In the genomic region with DNA sequence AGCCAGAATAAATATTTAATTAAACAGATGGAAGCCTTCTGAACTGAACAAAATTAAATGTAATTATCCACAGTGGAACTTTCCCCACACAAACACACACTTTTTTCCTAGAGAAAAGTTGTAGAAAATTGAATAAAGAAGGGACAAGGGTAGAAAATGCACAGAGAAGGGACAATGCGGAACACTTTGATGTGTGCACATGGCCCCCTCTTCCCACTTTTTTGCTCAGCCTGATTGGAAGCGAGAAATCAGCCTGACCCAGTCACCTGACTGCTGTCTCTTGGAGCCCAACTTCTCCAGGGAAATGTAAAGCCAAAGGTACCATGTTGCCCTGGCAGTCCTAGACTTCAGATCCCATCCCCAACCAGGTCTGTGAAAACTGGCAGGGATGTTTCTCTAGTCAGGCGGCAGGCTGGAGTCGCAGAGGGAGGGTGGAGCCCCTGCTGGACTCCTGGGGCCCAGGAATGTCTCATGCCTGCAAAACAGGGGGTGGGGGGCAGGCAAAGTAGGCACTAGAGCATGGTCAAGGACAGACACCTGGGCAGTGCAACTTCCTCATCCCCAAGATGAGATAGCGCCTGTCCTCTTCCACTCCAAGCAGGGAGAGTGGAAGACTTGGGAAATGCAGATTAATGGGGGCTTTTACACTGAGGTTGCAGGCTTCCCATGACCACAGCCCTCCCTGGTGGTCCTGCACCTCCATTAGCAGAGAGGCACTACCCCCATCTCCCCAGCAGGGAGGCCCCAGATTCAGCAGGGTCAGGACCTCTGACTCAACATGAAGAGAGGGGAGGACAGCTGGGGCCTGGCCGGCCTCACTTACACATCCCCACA, we compare ENCODE assay signal across 1 cellular context.
TF ChIP-seq lines count a peak whose summit lies in the region.

No MANE protein-coding gene starts in this region.

TF ChIP-seq in HepG2, 621 proteins besides CTCF, POLR2A, EP300 and RAD21 (continued from another document and continues in another):
- no peak for TF ChIP-seq RERE (CRISPR knock-in tag; IDR thresholded peaks at IDR 0.05; ENCODE audit: low read depth)
- TF ChIP-seq ZFAT (CRISPR knock-in tag; conservative IDR thresholded peaks at IDR 0.05): no peak
- TF ChIP-seq, protein P1, sequence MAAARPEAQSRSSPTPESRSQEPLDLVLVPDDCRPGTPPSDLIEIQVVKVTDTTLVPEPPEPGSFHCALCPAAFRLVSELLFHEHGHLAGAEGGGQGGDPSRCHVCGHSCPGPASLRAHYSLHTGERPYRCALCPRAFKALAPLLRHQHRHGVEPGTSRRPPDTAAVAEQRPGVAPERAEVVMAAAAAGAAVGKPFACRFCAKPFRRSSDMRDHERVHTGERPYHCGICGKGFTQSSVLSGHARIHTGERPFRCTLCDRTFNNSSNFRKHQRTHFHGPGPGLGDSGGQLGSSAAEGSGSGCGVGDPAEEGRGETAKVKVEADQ (CRISPR knock-in tag; IDR thresholded peaks at IDR 0.05; ENCODE audit: borderline replicate concordance): 0 out of 2 replicates have a peak, but pooled peaks have one; percentile 59
- TF ChIP-seq ZSCAN30 (CRISPR knock-in tag; IDR thresholded peaks at IDR 0.05): no peak; the same call in 1 of the 2 replicates
- TF ChIP-seq ZNF740 (CRISPR knock-in tag; IDR thresholded peaks at IDR 0.05): 0 out of 2 replicates have a peak, but pooled peaks have one; percentile 26
- no peak for TF ChIP-seq ZBTB7A (CRISPR knock-in tag; IDR thresholded peaks at IDR 0.05)
- no peak for TF ChIP-seq TBX3 (IDR thresholded peaks at IDR 0.05; ENCODE audit: borderline replicate concordance)
- TF ChIP-seq MLLT10 (CRISPR knock-in tag; IDR thresholded peaks at IDR 0.05): no peak
- TF ChIP-seq, protein P2, sequence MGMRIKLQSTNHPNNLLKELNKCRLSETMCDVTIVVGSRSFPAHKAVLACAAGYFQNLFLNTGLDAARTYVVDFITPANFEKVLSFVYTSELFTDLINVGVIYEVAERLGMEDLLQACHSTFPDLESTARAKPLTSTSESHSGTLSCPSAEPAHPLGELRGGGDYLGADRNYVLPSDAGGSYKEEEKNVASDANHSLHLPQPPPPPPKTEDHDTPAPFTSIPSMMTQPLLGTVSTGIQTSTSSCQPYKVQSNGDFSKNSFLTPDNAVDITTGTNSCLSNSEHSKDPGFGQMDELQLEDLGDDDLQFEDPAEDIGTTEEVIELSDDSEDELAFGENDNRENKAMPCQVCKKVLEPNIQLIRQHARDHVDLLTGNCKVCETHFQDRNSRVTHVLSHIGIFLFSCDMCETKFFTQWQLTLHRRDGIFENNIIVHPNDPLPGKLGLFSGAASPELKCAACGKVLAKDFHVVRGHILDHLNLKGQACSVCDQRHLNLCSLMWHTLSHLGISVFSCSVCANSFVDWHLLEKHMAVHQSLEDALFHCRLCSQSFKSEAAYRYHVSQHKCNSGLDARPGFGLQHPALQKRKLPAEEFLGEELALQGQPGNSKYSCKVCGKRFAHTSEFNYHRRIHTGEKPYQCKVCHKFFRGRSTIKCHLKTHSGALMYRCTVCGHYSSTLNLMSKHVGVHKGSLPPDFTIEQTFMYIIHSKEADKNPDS (CRISPR knock-in tag; IDR thresholded peaks at IDR 0.05): no peak; the same call in 1 of the 2 replicates
- TF ChIP-seq, protein P3, sequence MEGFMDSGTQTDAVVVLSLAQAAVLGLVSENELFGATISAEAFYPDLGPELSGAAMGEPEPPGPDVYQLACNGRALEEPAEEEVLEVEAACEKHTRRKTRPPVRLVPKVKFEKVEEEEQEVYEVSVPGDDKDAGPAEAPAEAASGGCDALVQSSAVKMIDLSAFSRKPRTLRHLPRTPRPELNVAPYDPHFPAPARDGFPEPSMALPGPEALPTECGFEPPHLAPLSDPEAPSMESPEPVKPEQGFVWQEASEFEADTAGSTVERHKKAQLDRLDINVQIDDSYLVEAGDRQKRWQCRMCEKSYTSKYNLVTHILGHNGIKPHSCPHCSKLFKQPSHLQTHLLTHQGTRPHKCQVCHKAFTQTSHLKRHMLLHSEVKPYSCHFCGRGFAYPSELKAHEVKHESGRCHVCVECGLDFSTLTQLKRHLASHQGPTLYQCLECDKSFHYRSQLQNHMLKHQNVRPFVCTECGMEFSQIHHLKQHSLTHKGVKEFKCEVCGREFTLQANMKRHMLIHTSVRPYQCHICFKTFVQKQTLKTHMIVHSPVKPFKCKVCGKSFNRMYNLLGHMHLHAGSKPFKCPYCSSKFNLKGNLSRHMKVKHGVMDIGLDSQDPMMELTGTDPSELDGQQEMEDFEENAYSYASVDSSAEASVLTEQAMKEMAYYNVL (CRISPR knock-in tag; IDR thresholded peaks at IDR 0.05; ENCODE audit: borderline replicate concordance): no peak; the same call in 1 of the 2 replicates
- no peak for TF ChIP-seq ZNF598 (CRISPR knock-in tag; IDR thresholded peaks at IDR 0.05; ENCODE audit: borderline replicate concordance)
- no peak for TF ChIP-seq GRHL1 (CRISPR knock-in tag; conservative IDR thresholded peaks at IDR 0.05)
- TF ChIP-seq, protein P4, sequence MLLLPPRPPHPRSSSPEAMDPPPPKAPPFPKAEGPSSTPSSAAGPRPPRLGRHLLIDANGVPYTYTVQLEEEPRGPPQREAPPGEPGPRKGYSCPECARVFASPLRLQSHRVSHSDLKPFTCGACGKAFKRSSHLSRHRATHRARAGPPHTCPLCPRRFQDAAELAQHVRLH (CRISPR knock-in tag; IDR thresholded peaks at IDR 0.05; ENCODE audit: borderline replicate concordance, low read depth): no peak
- TF ChIP-seq ZNF350 (CRISPR knock-in tag; IDR thresholded peaks at IDR 0.05; ENCODE audit: borderline replicate concordance, low read depth): 0 out of 2 replicates have a peak, but pooled peaks have one; percentile 44
- no peak for TF ChIP-seq ZBTB3 (CRISPR knock-in tag; IDR thresholded peaks at IDR 0.05; ENCODE audit: borderline replicate concordance, low read depth)
- TF ChIP-seq NR2F1 (CRISPR knock-in tag; IDR thresholded peaks at IDR 0.05): peak; percentile 63 to 80; a peak in 3 of 4 replicates
- TF ChIP-seq, protein P5, sequence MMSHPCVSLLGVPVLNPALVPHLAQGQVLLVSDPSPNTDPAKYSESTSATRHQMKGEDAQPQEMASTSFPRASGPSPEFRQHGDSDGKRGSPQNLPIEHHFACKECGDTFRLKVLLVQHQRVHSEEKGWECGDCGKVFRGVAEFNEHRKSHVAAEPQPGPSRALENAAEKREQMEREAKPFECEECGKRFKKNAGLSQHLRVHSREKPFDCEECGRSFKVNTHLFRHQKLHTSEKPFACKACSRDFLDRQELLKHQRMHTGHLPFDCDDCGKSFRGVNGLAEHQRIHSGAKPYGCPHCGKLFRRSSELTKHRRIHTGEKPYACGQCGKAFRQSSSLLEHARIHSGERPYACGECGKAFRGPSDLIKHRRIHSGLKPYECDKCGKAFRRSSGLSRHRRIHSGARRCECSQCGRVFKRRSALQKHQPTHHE (CRISPR knock-in tag; IDR thresholded peaks at IDR 0.05; ENCODE audit: borderline replicate concordance): no peak; the same call in 1 of the 2 replicates
- peak; percentile 60 for TF ChIP-seq NFYB (CRISPR knock-in tag; IDR thresholded peaks at IDR 0.05)
- TF ChIP-seq ZNF777 (CRISPR knock-in tag; IDR thresholded peaks at IDR 0.05): no peak
- no peak for TF ChIP-seq ZMAT3 (CRISPR knock-in tag; conservative IDR thresholded peaks at IDR 0.05)
- no peak for TF ChIP-seq ZSCAN20 (CRISPR knock-in tag; IDR thresholded peaks at IDR 0.05; ENCODE audit: borderline replicate concordance)
- TF ChIP-seq ZKSCAN8 (CRISPR knock-in tag; IDR thresholded peaks at IDR 0.05; ENCODE audit: borderline replicate concordance): no peak
- TF ChIP-seq SPEN (CRISPR knock-in tag; IDR thresholded peaks at IDR 0.05; ENCODE audit: low read depth): peak; percentile 9; the same call in 1 of the 2 replicates
- TF ChIP-seq HES4 (CRISPR knock-in tag; IDR thresholded peaks at IDR 0.05; ENCODE audit: borderline replicate concordance): no peak
- TF ChIP-seq NR0B2 (CRISPR knock-in tag; IDR thresholded peaks at IDR 0.05): no peak
- TF ChIP-seq ZNF230 (CRISPR knock-in tag; IDR thresholded peaks at IDR 0.05): no peak; the same call in 1 of the 2 replicates
- peak; percentile 64 for TF ChIP-seq ZFX (CRISPR knock-in tag; IDR thresholded peaks at IDR 0.05; ENCODE audit: low read depth)
- TF ChIP-seq BRCA1 (CRISPR knock-in tag; IDR thresholded peaks at IDR 0.05): peak; percentile 46; the same call in 1 of the 2 replicates
- no peak; the same call in 1 of the 2 replicates for TF ChIP-seq RXRA (CRISPR knock-in tag; IDR thresholded peaks at IDR 0.05)
- TF ChIP-seq ZNF83 (CRISPR knock-in tag; IDR thresholded peaks at IDR 0.05; ENCODE audit: borderline replicate concordance): no peak
- no peak for TF ChIP-seq TP53 (CRISPR knock-in tag; conservative IDR thresholded peaks at IDR 0.05)
- no peak for TF ChIP-seq ZNF101 (CRISPR knock-in tag; IDR thresholded peaks at IDR 0.05; ENCODE audit: borderline replicate concordance, low read depth)
- TF ChIP-seq CCDC6 (CRISPR knock-in tag; IDR thresholded peaks at IDR 0.05): peak; percentile 79; the same call in 1 of the 2 replicates
- TF ChIP-seq ZNF607 (CRISPR knock-in tag; IDR thresholded peaks at IDR 0.05; ENCODE audit: borderline replicate concordance): no peak
- no peak for TF ChIP-seq ZBTB34 (CRISPR knock-in tag; IDR thresholded peaks at IDR 0.05)
- TF ChIP-seq HOXD1 (CRISPR knock-in tag; IDR thresholded peaks at IDR 0.05): no peak
- TF ChIP-seq ZNF431 (CRISPR knock-in tag; IDR thresholded peaks at IDR 0.05; ENCODE audit: borderline replicate concordance, low read depth): no peak
- TF ChIP-seq ZNF724P (CRISPR knock-in tag; IDR thresholded peaks at IDR 0.05; ENCODE audit: borderline replicate concordance): no peak
- TF ChIP-seq CBX1 (IDR thresholded peaks at IDR 0.05; ENCODE audit: low read depth): no peak
- no peak for TF ChIP-seq SP1 (IDR thresholded peaks at IDR 0.05)
- peak; percentile 21; the same call in 1 of the 2 replicates for TF ChIP-seq SP1 (CRISPR knock-in tag; IDR thresholded peaks at IDR 0.05)
